In the genomic region with DNA sequence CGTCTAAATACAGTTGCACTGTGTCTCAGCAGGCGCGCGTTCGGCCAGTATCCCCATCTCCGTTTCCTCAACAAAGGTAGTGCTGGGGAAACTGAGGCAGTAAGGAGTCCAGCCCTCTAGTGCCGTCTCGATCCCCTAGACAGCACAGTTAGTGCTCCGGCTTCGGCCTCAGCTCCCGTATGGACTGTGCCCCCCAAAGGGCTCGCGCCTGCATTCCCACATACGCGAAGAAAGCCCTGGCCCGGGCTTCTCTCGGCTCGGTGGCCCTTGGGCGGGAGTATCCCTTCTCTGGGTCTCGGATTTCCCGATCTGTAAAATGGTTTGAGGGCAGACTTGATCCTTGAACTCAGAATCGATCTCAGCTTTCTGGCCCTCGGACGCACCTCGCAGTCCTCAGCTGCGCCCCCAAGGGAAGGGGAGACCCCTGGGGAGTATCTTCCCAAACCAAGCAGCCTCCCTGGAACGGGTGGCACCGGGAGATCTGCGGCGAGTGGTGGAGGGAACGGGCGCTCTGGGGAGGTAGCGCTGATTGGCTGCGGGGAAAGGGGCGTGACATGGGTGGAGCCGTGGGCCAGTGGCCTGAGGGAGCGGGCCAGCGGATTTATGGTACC, we compare ENCODE assay signal across 8 cellular contexts. TPM values are rescaled to one million over a fixed set of nuclear protein-coding genes. Genes with fewer than 3 reads are reported as not detected.
DNase-seq lines count a peak whose midpoint lies in the region; ATAC-seq and TF ChIP-seq lines count a peak whose summit lies in the region.

No MANE protein-coding gene starts in this region.

- intact Hi-C loops in A673 (cut with micrococcal nuclease; ENCODE audit: unreplicated experiment), result loop anchor here (2.0 to 5.0 kb wide), 3 partner anchors 38 to 204 kb away; a partner anchor contains a TSS
- intact Hi-C loops in left colon (cut with DNase I, micrococcal nuclease), result no loop called here

- peaks cover 15% of the 10 kb centered on the region for H3K4me1 ChIP-seq in A673 (ENCODE audit: insufficient read depth, low read length, poor library complexity, severe bottlenecking)

- H3K4me3 ChIP-seq in A673 (ENCODE audit: low read depth, low read length, poor library complexity, severe bottlenecking), result peak overlapping the region; percentile 71
- H3K4me3 ChIP-seq in coronary artery, result peak overlapping the region; percentile 83

- DNase-seq in A673 (ENCODE audit: low spot score) (peak; percentile 95), NCI-H345 treated with DMSO at 0.1 percent for 48 hours (lab: John Stamatoyannopoulos, UW; ENCODE audit: unreplicated experiment) (peak; percentile 56), coronary artery (ENCODE audit: low spot score) (peak; percentile 89), left colon (peak; percentile 91)
- peak; percentile 32 for DNase-seq in activated CD4-positive, alpha-beta T cell treated with anti-CD3 and anti-CD28 coated beads for 1 hour
- peak; percentile 55 for DNase-seq in stimulated activated CD4-positive, alpha-beta T cell treated with anti-CD3 and anti-CD28 coated beads, Interleukin-1b, Interleukin-23, amount 100 ng/mL, for 48 hours

- POLR2A ChIA-PET in A673 (lab: Charles Lee; ENCODE audit: low non-redundant PET), result interaction anchor here (0.7 kb wide), 1 partner anchor 1837 kb away, joined by 3 read pairs; no protein-coding TSS in a partner anchor

- H3K27ac ChIP-seq in A673 (ENCODE audit: low read depth, low read length, poor library complexity, severe bottlenecking), result peak overlapping the region; percentile 87
- H3K27ac ChIP-seq in coronary artery, result peak overlapping the region; percentile 90 to 92

- no peaks in the 10 kb centered on the region for H3K9me3 ChIP-seq in A673 (ENCODE audit: low read depth, low read length, poor library complexity, severe bottlenecking)

- peaks cover 15% of the 10 kb centered on the region for H3K36me3 ChIP-seq in A673 (ENCODE audit: insufficient read depth, low read length, poor library complexity, severe bottlenecking)

- TF ChIP-seq CTCF in A673 (conservative IDR thresholded peaks at IDR 0.05; ENCODE audit: low read depth, low read length) (no peak), coronary artery (IDR thresholded peaks at IDR 0.05) (no peak)

- no peaks in the 10 kb centered on the region for H3K27me3 ChIP-seq in A673 (replicated peaks; ENCODE audit: insufficient read depth, low read depth, low read length, poor library complexity)

- ATAC-seq in GM18511 (IDR thresholded peaks at IDR 0.05; ENCODE audit: unreplicated experiment) (peak; percentile 44), HG03196 (IDR thresholded peaks at IDR 0.05; ENCODE audit: unreplicated experiment) (peak; percentile 26), left colon (peak; percentile 75)

- CTCF ChIA-PET in A673 (lab: Charles Lee), result interaction anchor here (0.6 to 1.1 kb wide), 3 partner anchors 46 to 382 kb away, joined by 4 to 5 read pairs (median 4); no protein-coding TSS in a partner anchor

- TSS peak; percentile 59 for BruUV-seq in A673 (replicated peaks; lab: Mats Ljungman, UMichigan)

RNA-seq across cellular contexts. Expression of a gene that starts 0.8 kb away (rescaled TPM):
- total RNA-seq in A673 (2021), result 64.1 and 68.9 TPM in 2 replicates
- 10 to 100 TPM; 39.6 to 42.9 TPM for total RNA-seq in left colon

RNA-seq across cellular contexts. Expression of a gene that starts 4.0 kb away (rescaled TPM):
- total RNA-seq in A673 (2021) (9.1 and 10.9 TPM in 2 replicates), left colon (1 to 10 TPM; 1.1 to 4.2 TPM)

RNA-seq across cellular contexts. Expression of a gene that starts 11.4 kb away (rescaled TPM):
- total RNA-seq in A673 (2021), result 3.3 and 3.8 TPM in 2 replicates
- total RNA-seq in left colon, result 1 to 10 TPM in 1 of 2 donors, under 1 TPM in 1; 0.61 to 1.3 TPM

RNA-seq across cellular contexts. Expression of a gene that starts 33.0 kb away (rescaled TPM):
- total RNA-seq in A673 (2021) (46.0 and 46.2 TPM in 2 replicates), left colon (1 to 10 TPM; 1.7 to 4.0 TPM)

Comparison
In these comparisons a context has a peak if more than half of its experiments do, and no peak if none do; other contexts are left out.
1. Peak in every context shown above with its lines: DNase-seq, ATAC-seq, H3K4me3 ChIP-seq and H3K27ac ChIP-seq.
2. DNase-seq: peak in every context shown above with its lines; median percentile 95 in A673; 91 in left colon; 89 in coronary artery; 56 in NCI-H345 treated with DMSO at 0.1 percent for 48 hours; 55 in stimulated activated CD4-positive, alpha-beta T cell treated with anti-CD3 and anti-CD28 coated beads, Interleukin-1b, Interleukin-23, amount 100 ng/mL, for 48 hours; 32 in activated CD4-positive, alpha-beta T cell treated with anti-CD3 and anti-CD28 coated beads for 1 hour.